18 cellular contexts compared by ENCODE assay signal in the genomic region with DNA sequence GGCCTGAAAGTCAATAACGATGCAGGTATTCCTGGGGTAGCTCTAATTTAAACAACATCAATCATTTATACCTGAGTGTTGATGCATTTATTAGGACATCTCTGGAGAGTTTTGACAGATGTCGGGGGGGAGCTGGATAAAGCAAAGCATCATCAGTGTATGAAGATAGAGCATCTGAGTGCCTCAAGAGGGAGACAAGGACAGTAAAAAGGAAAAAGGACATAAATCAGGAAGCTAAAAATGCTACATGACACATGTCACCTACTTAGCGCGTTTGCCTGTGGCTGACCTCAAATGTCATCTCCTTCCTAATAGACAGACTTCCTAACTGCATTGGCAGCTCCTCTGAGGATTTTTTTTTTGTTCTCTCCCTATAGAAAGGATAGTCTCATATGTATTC.
"Had no signal": no experiment of that assay in that cellular context is flagged by ENCODE, and none has a peak within 500 bp of the region (broad histone marks: within the 10 kb centered on the region; RNA-seq: fewer than 3 reads in every experiment).

No MANE protein-coding gene starts in this region.

- DNase-seq: IMR-90, MM.1S, NCI-H1092 treated with DMSO at 0.1 percent for 48 hours, NCI-H1436, NCI-H187, NCI-H2029, NCI-H2081 treated with DMSO at 0.1 percent for 48 hours, NCI-H2171, NCI-H226, NCI-H446, NCI-H510A, NCI-H524 treated with DMSO at 0.1 percent for 48 hours, NCI-H69, NCI-H774, Right ventricle myocardium superior, RPMI8226, SIG-M5, T-cell had no signal
